14 cellular contexts compared by ENCODE assay signal in genomic region chr13:97250560-97250959, GRCh38. TPM values are rescaled to one million over a fixed set of nuclear protein-coding genes. Genes with fewer than 3 reads are reported as not detected.
A peak's percentile ranks its signal among the peaks of the same experiment; 100 is the strongest.
DNase-seq lines count a peak whose midpoint lies in the region; ATAC-seq, FAIRE-seq and TF ChIP-seq lines count a peak whose summit lies in the region.
"Had no signal": no experiment of that assay in that cellular context is flagged by ENCODE, and none has a peak within 500 bp of the region (broad histone marks: within the 10 kb centered on the region; RNA-seq: fewer than 3 reads in every experiment).

No MANE protein-coding gene starts in this region.

- H3K4me1 ChIP-seq in heart left ventricle (peaks cover 6 to 95% (median 67%) of the 10 kb centered on the region in 12 donors), rectal smooth muscle tissue (ENCODE audit: control insufficient read depth, insufficient read depth, low read length) (peaks cover 27% of the 10 kb centered on the region)

- no peak overlapping the region for H3K9ac ChIP-seq in rectal smooth muscle tissue (ENCODE audit: low read length)

- intact Hi-C loops in heart left ventricle (cut with DNase I): no loop called here

- H3K27me3 ChIP-seq in heart left ventricle: no peaks in the 10 kb centered on the region
- no peaks in the 10 kb centered on the region for H3K27me3 ChIP-seq in rectal smooth muscle tissue (ENCODE audit: control insufficient read depth, insufficient read depth, low read length)

- H3K36me3 ChIP-seq in heart left ventricle (no peaks in the 10 kb centered on the region), rectal smooth muscle tissue (ENCODE audit: control insufficient read depth, insufficient read depth, low read length) (no peaks in the 10 kb centered on the region)

- TF ChIP-seq POLR2A in GM12891 (IDR thresholded peaks at IDR 0.05; ENCODE audit: low read depth, low read length) (no peak), heart left ventricle (IDR thresholded peaks at IDR 0.05) (no peak)

- FAIRE-seq in GM12891 (lab: Jason Lieb, UNC): peak; percentile 20
- FAIRE-seq in RCC 7860 (lab: Jason Lieb, UNC): no peak

- TF ChIP-seq CTCF in heart left ventricle (IDR thresholded peaks at IDR 0.05): no peak

- peak overlapping the region; percentile 32 for H3K27ac ChIP-seq in angular gyrus (ENCODE audit: low read depth, low read length)
- H3K27ac ChIP-seq in heart left ventricle: peak overlapping the region; percentile 29 to 76 (median 64)
- H3K27ac ChIP-seq in rectal smooth muscle tissue (ENCODE audit: low read depth, low read length): peak overlapping the region; percentile 30

- no peak overlapping the region for H3K4me3 ChIP-seq in heart left ventricle
- no peak overlapping the region for H3K4me3 ChIP-seq in rectal smooth muscle tissue (ENCODE audit: low read length)

- peak in 3 of 4 donors; percentile 36 to 48 (median 47) for ATAC-seq in heart left ventricle
- ATAC-seq in HG02973 (IDR thresholded peaks at IDR 0.05; ENCODE audit: unreplicated experiment): no peak
- no peak for ATAC-seq in HG03571 (IDR thresholded peaks at IDR 0.05; ENCODE audit: unreplicated experiment)
- ATAC-seq: activated naive CD4-positive, alpha-beta T cell treated with anti-CD3 and anti-CD28 coated beads, Interleukin-2, amount 50 U/mL, for 72 hours had no signal

- no peaks in the 10 kb centered on the region for H3K9me3 ChIP-seq in heart left ventricle

- DNase-seq in GM12891 (ENCODE audit: insufficient read length, low spot score) (no peak), heart left ventricle (no peak), RCC 7860 (ENCODE audit: low spot score) (no peak), D341Med (ENCODE audit: low spot score) (no peak)
- DNase-seq: activated CD4-positive, alpha-beta memory T cell treated with anti-CD3 and anti-CD28 coated beads, Interleukin-2, amount 10 ng/mL, durations not matched to agents 7 days and 5 days; DMS79 treated with DMSO at 0.1 percent for 48 hours; head of caudate nucleus; Karpas-422; NCI-H2081 had no signal

TF ChIP-seq in GM12891, 5 proteins besides CTCF, POLR2A, EP300 and RAD21:
- TF ChIP-seq SPI1 (IDR thresholded peaks at IDR 0.05; ENCODE audit: low read depth, low read length) (no peak), TAF1 (IDR thresholded peaks at IDR 0.05; ENCODE audit: low read depth, low read length) (no peak), POU2F2 (IDR thresholded peaks at IDR 0.05; ENCODE audit: low read depth, low read length) (no peak), PAX5 (IDR thresholded peaks at IDR 0.05; ENCODE audit: insufficient read depth, low read length, severe bottlenecking) (no peak), POLR2AphosphoS5 (IDR thresholded peaks at IDR 0.05; ENCODE audit: low read depth, low read length) (no peak)

RNA-seq across cellular contexts. Expression of gene MBNL2, which starts 28.4 kb away (rescaled TPM):
- polyA plus RNA-seq in GM12891 (2012; ENCODE audit: low read depth, missing spikeins): 1.7 TPM
- total RNA-seq in heart left ventricle: 100 to 1,000 TPM in 1 of 9 donors, 10 to 100 TPM in 8; 59.4 to 100 (median 83.1) TPM
- polyA plus RNA-seq in heart left ventricle: 10 to 100 TPM; 18.5 to 41.9 TPM

Comparison
In these comparisons a context has a peak if more than half of its experiments do, and no peak if none do; other contexts are left out.
1. ATAC-seq: peak in heart left ventricle (3 of 4); none in HG02973 (single experiment) and HG03571 (single experiment).
2. Peak in every context shown above with its lines, with median percentiles within 50 percentile points of each other: H3K27ac ChIP-seq.